In the genomic region with DNA sequence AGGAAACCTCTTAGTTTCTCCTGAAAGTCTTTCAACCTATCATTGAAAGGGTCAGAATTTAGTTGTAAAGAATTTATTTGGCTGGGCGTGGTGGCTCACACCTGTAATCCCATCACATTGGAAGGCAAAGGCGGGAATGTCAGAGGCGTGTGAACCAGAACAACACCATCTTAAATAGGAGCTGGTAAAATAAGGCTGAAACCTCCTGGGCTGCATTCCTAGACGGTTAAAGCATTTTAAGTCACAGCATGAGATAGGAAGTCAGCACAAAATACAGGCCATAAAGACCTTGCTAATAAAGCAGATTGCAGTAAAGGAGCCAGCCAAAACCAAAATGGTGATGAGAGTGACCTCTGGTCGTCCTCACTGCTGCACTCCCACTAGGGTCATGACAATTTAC, we compare ENCODE assay signal across 21 cellular contexts. TPM values are rescaled to one million over a fixed set of nuclear protein-coding genes. Genes with fewer than 3 reads are reported as not detected.
DNase-seq lines count a peak whose midpoint lies in the region; ATAC-seq and TF ChIP-seq lines count a peak whose summit lies in the region.
"Had no signal": no experiment of that assay in that cellular context is flagged by ENCODE, and none has a peak within 500 bp of the region (broad histone marks: within the 10 kb centered on the region; RNA-seq: fewer than 3 reads in every experiment).

No MANE protein-coding gene starts in this region.

- H3K27me3 ChIP-seq in HUES48 (ENCODE audit: control insufficient read depth, insufficient read depth, low read length) = no peaks in the 10 kb centered on the region
- no peaks in the 10 kb centered on the region for H3K27me3 ChIP-seq in testis
- peaks cover 47% of the 10 kb centered on the region for H3K27me3 ChIP-seq in gastroesophageal sphincter
- H3K27me3 ChIP-seq: SJSA1 had no signal

- H3K36me3 ChIP-seq in HUES48 (ENCODE audit: control insufficient read depth, insufficient read depth, low read length) = no peaks in the 10 kb centered on the region
- H3K36me3 ChIP-seq in testis (ENCODE audit: low read depth, missing control alignments) = no peaks in the 10 kb centered on the region
- H3K36me3 ChIP-seq in gastroesophageal sphincter = no peaks in the 10 kb centered on the region
- H3K36me3 ChIP-seq: SJSA1 had no signal

- no peak for TF ChIP-seq POLR2A in testis (IDR thresholded peaks at IDR 0.05)
- no peak for TF ChIP-seq POLR2A in gastroesophageal sphincter (IDR thresholded peaks at IDR 0.05)

- TF ChIP-seq CTCF in testis (IDR thresholded peaks at IDR 0.05) = no peak
- no peak for TF ChIP-seq CTCF in gastroesophageal sphincter (IDR thresholded peaks at IDR 0.05)

- WGBS in testis, 2 donors = 67 to 74% methylated on average over 5 of the region's 5 CpGs
- WGBS in gastroesophageal sphincter (ENCODE audit: low coverage in 1 of 2), 2 donors = 74 to 76% methylated on average over 4 to 5 of the region's 5 CpGs

- H3K4me1 ChIP-seq in HUES48 (ENCODE audit: control insufficient read depth, insufficient read depth, low read length) (peaks cover 10% of the 10 kb centered on the region), testis (no peaks in the 10 kb centered on the region), gastroesophageal sphincter (no peaks in the 10 kb centered on the region)
- H3K4me1 ChIP-seq: Caco-2, SJSA1 had no signal

- H3K9ac ChIP-seq in HUES48 (ENCODE audit: low read depth, low read length) = no peak overlapping the region

- no peak for ATAC-seq in left colon
- no peak for ATAC-seq in gastroesophageal sphincter
- no peak for ATAC-seq in SK-N-SH treated with all-trans-retinoic acid at 6 μM for 48 hours

- peak; percentile 2 for DNase-seq in astrocyte of the hippocampus (ENCODE audit: low read depth, low spot score)
- DNase-seq in iris pigment epithelial cell (ENCODE audit: low read depth) = peak; percentile 12
- DNase-seq in left colon = no peak
- DNase-seq in testis = no peak
- DNase-seq: ACHN, AML-193, Caco-2, DMS153, H7, KBM-7, NCI-H1436, NCI-H2029, NCI-H2171 treated with DMSO at 0.1 percent for 48 hours, NCI-H774, PC-9 had no signal

- H3K4me3 ChIP-seq in HUES48 (ENCODE audit: low read depth, low read length) (no peak overlapping the region), testis (no peak overlapping the region), gastroesophageal sphincter (no peak overlapping the region)
- H3K4me3 ChIP-seq: PC-9, SJSA1 had no signal

- intact Hi-C loops in left colon (cut with DNase I, micrococcal nuclease) (no loop called here), testis (cut with DNase I; ENCODE audit: low total_unique reads) (no loop called here)

- no peak for TF ChIP-seq EP300 in gastroesophageal sphincter (IDR thresholded peaks at IDR 0.05)

- H3K9me3 ChIP-seq in HUES48 (ENCODE audit: control insufficient read depth, insufficient read depth, low read length) = no peaks in the 10 kb centered on the region
- H3K9me3 ChIP-seq in testis = no peaks in the 10 kb centered on the region
- H3K9me3 ChIP-seq in gastroesophageal sphincter = no peaks in the 10 kb centered on the region
- H3K9me3 ChIP-seq: Caco-2, SJSA1 had no signal

- H3K27ac ChIP-seq in HUES48 (ENCODE audit: low read depth, low read length) (peak overlapping the region; percentile 76), testis (no peak overlapping the region), gastroesophageal sphincter (no peak overlapping the region)
- H3K27ac ChIP-seq: HL-60, PC-9, SJSA1 had no signal

TF ChIP-seq in SK-N-SH treated with all-trans-retinoic acid at 6 μM for 48 hours, 23 proteins besides CTCF, POLR2A, EP300 and RAD21:
- TF ChIP-seq, protein P1, sequence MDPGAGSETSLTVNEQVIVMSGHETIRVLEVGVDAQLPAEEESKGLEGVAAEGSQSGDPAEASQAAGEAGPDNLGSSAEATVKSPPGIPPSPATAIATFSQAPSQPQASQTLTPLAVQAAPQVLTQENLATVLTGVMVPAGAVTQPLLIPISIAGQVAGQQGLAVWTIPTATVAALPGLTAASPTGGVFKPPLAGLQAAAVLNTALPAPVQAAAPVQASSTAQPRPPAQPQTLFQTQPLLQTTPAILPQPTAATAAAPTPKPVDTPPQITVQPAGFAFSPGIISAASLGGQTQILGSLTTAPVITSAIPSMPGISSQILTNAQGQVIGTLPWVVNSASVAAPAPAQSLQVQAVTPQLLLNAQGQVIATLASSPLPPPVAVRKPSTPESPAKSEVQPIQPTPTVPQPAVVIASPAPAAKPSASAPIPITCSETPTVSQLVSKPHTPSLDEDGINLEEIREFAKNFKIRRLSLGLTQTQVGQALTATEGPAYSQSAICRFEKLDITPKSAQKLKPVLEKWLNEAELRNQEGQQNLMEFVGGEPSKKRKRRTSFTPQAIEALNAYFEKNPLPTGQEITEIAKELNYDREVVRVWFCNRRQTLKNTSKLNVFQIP (CRISPR knock-in tag; IDR thresholded peaks at IDR 0.05; ENCODE audit: borderline replicate concordance, low read depth) = no peak
- TF ChIP-seq PPARA (CRISPR knock-in tag; IDR thresholded peaks at IDR 0.05; ENCODE audit: borderline replicate concordance) = no peak

RNA-seq across cellular contexts. Expression of a gene that starts 29.6 kb away (rescaled TPM):
- total RNA-seq in left colon (not detected), testis (not detected), gastroesophageal sphincter (not detected)
- polyA plus RNA-seq in testis (ENCODE audit: insufficient read depth, low read depth, low replicate concordance) = not detected
- total RNA-seq: Caco-2, H7, NCI-H460, PC-9, SJSA1 had no signal

Comparison
In these comparisons a context has a peak if more than half of its experiments do, and no peak if none do; other contexts are left out.
1. DNase-seq: peak in astrocyte of the hippocampus (single experiment) and iris pigment epithelial cell (single experiment); none in left colon (0 of 2) and testis (single experiment).